In genomic region chr17:27384261-27384701, GRCh38 we compare ENCODE assay signal across 9 cellular contexts.
DNase-seq lines count a peak whose midpoint lies in the region; ATAC-seq and TF ChIP-seq lines count a peak whose summit lies in the region.
"Had no signal": no experiment of that assay in that cellular context is flagged by ENCODE, and none has a peak within 500 bp of the region (broad histone marks: within the 10 kb centered on the region; RNA-seq: fewer than 3 reads in every experiment).

No MANE protein-coding gene starts in this region.

- no peak overlapping the region for H3K9ac ChIP-seq in HCT116 (ENCODE audit: low read length)
- peak overlapping the region; percentile 61 for H3K9ac ChIP-seq in skeletal muscle satellite cell (ENCODE audit: low read depth, low read length)

- intact Hi-C loops in HCT116 (cut with micrococcal nuclease) (no loop called here), heart right ventricle (cut with DNase I) (loop anchor here in 1 of 10 donors (10.0 kb wide), 1 partner anchor 211 kb away; no protein-coding TSS in a partner anchor), spleen (cut with DNase I; ENCODE audit: low total_unique reads) (no loop called here)

- H3K27ac ChIP-seq in HCT116 (ENCODE audit: low read depth, low read length): no peak overlapping the region
- peak overlapping the region in 2 of 10 donors; percentile 26 to 38 for H3K27ac ChIP-seq in heart right ventricle
- H3K27ac ChIP-seq in spleen: no peak overlapping the region

- BruUV-seq in HCT116 (replicated peaks; lab: Mats Ljungman, UMichigan): no TSS peak

- WGBS in heart right ventricle, 2 donors: 16 to 23% methylated on average over 7 of the region's 7 CpGs
- WGBS in spleen, 5 donors: 38 to 55% (median 43%) methylated on average over 6 to 7 of the region's 7 CpGs

- DNase-seq in HCT116 (ENCODE audit: low read depth, low spot score) (no peak), amygdala (lab: John Stamatoyannopoulos, UW) (peak in 40 of 56 donors; percentile 11 to 80 (median 40)), heart right ventricle (peak; percentile 61 to 67), spleen (no peak), D341Med (ENCODE audit: low spot score) (no peak)
- DNase-seq in activated effector memory CD4-positive, alpha-beta T cell treated with anti-CD3 and anti-CD28 coated beads, Interleukin-2, amount 50 U/mL, for 16 hours: no peak
- DNase-seq: activated naive CD8-positive, alpha-beta T cell treated with anti-CD3 and anti-CD28 coated beads, Interleukin-2, amount 10 ng/mL, durations not matched to agents 7 days and 5 days had no signal

- peaks cover 9 to 28% of the 10 kb centered on the region in 2 experiments; a peak in 3 of 4 replicates for H3K4me1 ChIP-seq in HCT116 (ENCODE audit: control insufficient read depth in 1 of 2, insufficient read depth in 2 of 2, low read length in 2 of 2)
- H3K4me1 ChIP-seq in heart right ventricle: peaks cover 3 to 34% (median 28%) of the 10 kb centered on the region in 9 donors
- peaks cover 35% of the 10 kb centered on the region for H3K4me1 ChIP-seq in skeletal muscle satellite cell (ENCODE audit: control insufficient read depth, insufficient read depth, low read length)
- peaks cover 8 to 28% (median 14%) of the 10 kb centered on the region in 6 donors for H3K4me1 ChIP-seq in spleen

- H3K9me3 ChIP-seq in HCT116 (ENCODE audit: control insufficient read depth in 1 of 2, insufficient read depth in 1 of 2, low read depth in 1 of 2, low read length in 2 of 2) (no peaks in the 10 kb centered on the region), heart right ventricle (no peaks in the 10 kb centered on the region), skeletal muscle satellite cell (replicated peaks; ENCODE audit: low read length) (no peaks in the 10 kb centered on the region), spleen (no peaks in the 10 kb centered on the region)

- H3K79me2 ChIP-seq in HCT116 (ENCODE audit: insufficient read depth, low read length): no peaks in the 10 kb centered on the region

- H3K4me2 ChIP-seq in HCT116 (ENCODE audit: low read length): peak overlapping the region; percentile 32; the same call in 1 of the 2 replicates
- H3K4me2 ChIP-seq in skeletal muscle satellite cell (ENCODE audit: low read length): peak overlapping the region; percentile 57

- POLR2A ChIA-PET in HCT116 (lab: Charles Lee): no interaction called here

- ATAC-seq in HCT116 (no peak), heart right ventricle (peak; percentile 74 to 94 (median 84)), HG03354 (IDR thresholded peaks at IDR 0.05; ENCODE audit: poor library complexity, severe bottlenecking, unreplicated experiment) (no peak)

- H3K36me3 ChIP-seq in HCT116 (ENCODE audit: control insufficient read depth in 1 of 2, insufficient read depth in 2 of 2, low read length in 2 of 2) (no peaks in the 10 kb centered on the region), heart right ventricle (no peaks in the 10 kb centered on the region), skeletal muscle satellite cell (ENCODE audit: insufficient read depth, low read length) (no peaks in the 10 kb centered on the region), spleen (no peaks in the 10 kb centered on the region)

- H3K4me3 ChIP-seq in HCT116 (replicated peaks in 1 of 2; ENCODE audit: low read depth in 1 of 2, low read length in 2 of 2): no peak overlapping the region
- no peak overlapping the region for H3K4me3 ChIP-seq in heart right ventricle
- peak overlapping the region; percentile 12 for H3K4me3 ChIP-seq in skeletal muscle satellite cell (ENCODE audit: low read length)
- no peak overlapping the region for H3K4me3 ChIP-seq in spleen

- TF ChIP-seq POLR2A in HCT116 (IDR thresholded peaks at IDR 0.05; ENCODE audit: borderline replicate concordance, extremely low read depth, insufficient read depth, insufficient read length) (no peak), spleen (IDR thresholded peaks at IDR 0.05) (no peak)

- H3K27me3 ChIP-seq in HCT116 (ENCODE audit: insufficient read depth, low read length) (no peaks in the 10 kb centered on the region), heart right ventricle (no peaks in the 10 kb centered on the region), skeletal muscle satellite cell (ENCODE audit: control insufficient read depth, insufficient read depth, low read length) (peaks cover 8% of the 10 kb centered on the region), spleen (replicated peaks in 1 of 7) (peaks cover 0 to 14% (median 0%) of the 10 kb centered on the region in 7 donors)

- RAD21 ChIA-PET in HCT116 (lab: Charles Lee; ENCODE audit: low non-redundant PET in 1 of 2, low total read pairs in 2 of 2, uncharacterized antibody in 2 of 2, unreplicated experiment in 2 of 2): interaction anchor here in 1 of 2 experiments (0.5 kb wide), 1 partner anchor 151 kb away, joined by 3 read pairs; no protein-coding TSS in a partner anchor

- H4K20me1 ChIP-seq in HCT116 (ENCODE audit: insufficient read depth): no peaks in the 10 kb centered on the region

- no peaks in the 10 kb centered on the region for H3K9me2 ChIP-seq in HCT116 (ENCODE audit: insufficient read depth)

- TF ChIP-seq CTCF in HCT116 (IDR thresholded peaks at IDR 0.05 in 2 of 3, conservative IDR thresholded peaks at IDR 0.05 in 1 of 3; ENCODE audit: borderline replicate concordance in 1 of 3, insufficient read depth in 1 of 3, low read depth in 2 of 3, low read length in 2 of 3): no peak
- peak in 2 of 9 donors; percentile 15 to 16 for TF ChIP-seq CTCF in heart right ventricle (IDR thresholded peaks at IDR 0.05)
- TF ChIP-seq CTCF in spleen (IDR thresholded peaks at IDR 0.05 in 8 of 11, conservative IDR thresholded peaks at IDR 0.05 in 3 of 11): peak in 1 of 11 experiments; percentile 9

- H2AFZ ChIP-seq in HCT116 (ENCODE audit: low read depth, low read length, poor library complexity, severe bottlenecking): no peak overlapping the region

- no peak for TF ChIP-seq RAD21 in HCT116 (IDR thresholded peaks at IDR 0.05; ENCODE audit: low read depth)

- CTCF ChIA-PET in HCT116 (lab: Charles Lee): interaction anchor here (0.7 to 1.6 kb wide), 5 partner anchors 24 to 215 kb away, joined by 3 to 8 read pairs (median 3); no protein-coding TSS in a partner anchor

TF ChIP-seq in HCT116, 20 proteins besides CTCF, POLR2A, EP300 and RAD21:
- TF ChIP-seq SP1 (IDR thresholded peaks at IDR 0.05; ENCODE audit: low read depth) (peak; percentile 19; the same call in 1 of the 2 replicates), ATF3 (IDR thresholded peaks at IDR 0.05) (no peak), FOSL1 (IDR thresholded peaks at IDR 0.05; ENCODE audit: low read depth) (peak; percentile 25; the same call in 1 of the 2 replicates)
TF ChIP-seq in HCT116: peak in this region for 2.

Comparison
In these comparisons a context has a peak if more than half of its experiments do, and no peak if none do; other contexts are left out.
1. ATAC-seq: peak in heart right ventricle (8 of 8); none in HCT116 (single experiment) and HG03354 (single experiment).
2. DNase-seq: peak in amygdala (40 of 56) and heart right ventricle (2 of 2); none in HCT116 (single experiment), spleen (single experiment), activated effector memory CD4-positive, alpha-beta T cell treated with anti-CD3 and anti-CD28 coated beads, Interleukin-2, amount 50 U/mL, for 16 hours (single experiment) and D341Med (single experiment).